15 cellular contexts compared by ENCODE assay signal in the genomic region with DNA sequence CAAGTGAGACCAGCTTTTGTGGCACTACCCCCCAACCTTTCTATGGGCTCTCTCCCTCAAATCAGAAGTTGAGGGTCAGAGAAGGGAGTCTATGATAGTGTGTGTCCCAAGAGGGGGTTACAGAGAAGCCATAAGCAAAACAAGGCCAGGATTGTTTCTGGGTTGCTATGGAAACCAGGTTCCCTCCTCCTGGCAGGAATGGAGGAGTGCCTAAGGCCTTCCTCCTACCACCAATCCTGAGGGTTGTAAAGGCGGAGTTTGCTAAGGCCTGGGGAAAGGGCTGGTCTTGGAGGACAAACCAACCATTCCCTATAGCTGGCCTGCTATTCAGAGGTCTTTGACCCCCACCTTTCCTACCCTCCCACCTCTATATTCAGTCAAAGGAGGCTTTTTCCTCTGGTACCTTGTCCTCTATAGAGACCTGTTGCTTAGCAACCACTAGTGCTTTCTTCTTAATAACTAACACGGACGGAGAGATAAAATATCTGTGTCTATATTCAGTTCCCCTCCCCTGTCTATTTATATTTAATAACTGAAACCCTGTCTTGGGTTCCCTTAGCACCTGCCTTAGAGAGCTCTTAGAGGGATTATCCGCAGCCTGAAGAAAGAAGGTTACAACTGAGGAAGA. TPM values are rescaled to one million over a fixed set of nuclear protein-coding genes. Genes with fewer than 3 reads are reported as not detected.
DNase-seq lines count a peak whose midpoint lies in the region; ATAC-seq, FAIRE-seq and TF ChIP-seq lines count a peak whose summit lies in the region.
"Had no signal": no experiment of that assay in that cellular context is flagged by ENCODE, and none has a peak within 500 bp of the region (broad histone marks: within the 10 kb centered on the region; RNA-seq: fewer than 3 reads in every experiment).

No MANE protein-coding gene starts in this region.

- H3K36me3 ChIP-seq in H7 (replicated peaks; ENCODE audit: control insufficient read depth, insufficient read depth, low read length): no peaks in the 10 kb centered on the region; the same call in 1 of the 2 replicates
- H3K36me3 ChIP-seq in iPS DF 6.9 (ENCODE audit: control insufficient read depth, insufficient read depth, low read length): no peaks in the 10 kb centered on the region
- H3K36me3 ChIP-seq: ovary had no signal

- TF ChIP-seq CTCF in A549 (IDR thresholded peaks at IDR 0.05): no peak

- CTCF ChIA-PET in A549 (lab: Yijun Ruan, JAX): interaction anchor here (0.5 to 11.3 kb wide), 9 partner anchors 8 to 120 kb away, joined by 3 to 118 read pairs (median 6); no protein-coding TSS in a partner anchor

- TF ChIP-seq RAD21 in A549 (conservative IDR thresholded peaks at IDR 0.05 in 1 of 2, IDR thresholded peaks at IDR 0.05 in 1 of 2): no peak

- H3K27me3 ChIP-seq in H7 (ENCODE audit: control insufficient read depth, insufficient read depth, low read length) (no peaks in the 10 kb centered on the region), iPS DF 6.9 (ENCODE audit: control insufficient read depth, insufficient read depth, low read length) (no peaks in the 10 kb centered on the region)
- H3K27me3 ChIP-seq: ovary had no signal

- no peak overlapping the region for H3K4me2 ChIP-seq in A549

- no peaks in the 10 kb centered on the region for H3K9me3 ChIP-seq in A549
- no peaks in the 10 kb centered on the region for H3K9me3 ChIP-seq in iPS DF 6.9 (ENCODE audit: control insufficient read depth, insufficient read depth, low read length)
- H3K9me3 ChIP-seq: ovary had no signal

- H3K27ac ChIP-seq in A549 (no peak overlapping the region), iPS DF 6.9 (ENCODE audit: low read length) (no peak overlapping the region)
- H3K27ac ChIP-seq: ovary had no signal

- ATAC-seq in A549: peak; percentile 33 to 60; a peak in 3 of 6 replicates
- ATAC-seq in GM21447 (IDR thresholded peaks at IDR 0.05; ENCODE audit: unreplicated experiment): no peak
- ATAC-seq: activated CD4-positive, alpha-beta T cell treated with anti-CD3 and anti-CD28 coated beads for 36 hours had no signal

- 90% methylated on average over 4 of the region's 4 CpGs for WGBS in A549 (ENCODE audit: missing lambda C conversion rate)
- WGBS in iPS DF 6.9 (ENCODE audit: insufficient coverage, insufficient read length): no CpG with 5 or more reads among the region's 4 CpGs

- in situ Hi-C loops in ACHN (cut with HindIII; ENCODE audit: low pct_ligation_motif_present, low pct_unique_long_range_greater_than_20kb, low sequenced_read_pairs): no loop called here

- no peaks in the 10 kb centered on the region for H3K4me1 ChIP-seq in A549
- no peaks in the 10 kb centered on the region; the same call in 1 of the 2 replicates for H3K4me1 ChIP-seq in iPS DF 6.9 (ENCODE audit: control insufficient read depth, insufficient read depth, low read length)

- FAIRE-seq in A549 (lab: Jason Lieb, UNC): no peak
- no peak for FAIRE-seq in GM12891 (lab: Jason Lieb, UNC)

- POLR2A ChIA-PET in A549 (lab: Yijun Ruan, JAX): interaction anchor here (0.6 kb wide), 1 partner anchor 15 kb away, joined by 3 read pairs; no protein-coding TSS in a partner anchor

- no peak overlapping the region for H3K4me3 ChIP-seq in A549
- no peak overlapping the region for H3K4me3 ChIP-seq in H7 (ENCODE audit: insufficient read depth, low read depth, low read length)
- H3K4me3 ChIP-seq in iPS DF 6.9 (ENCODE audit: low read length): no peak overlapping the region
- H3K4me3 ChIP-seq: ovary had no signal

- DNase-seq in A549 (ENCODE audit: low read depth in 1 of 2, low spot score in 1 of 2) (peak in 1 of 2 experiments; percentile 36), H7 (peak; percentile 91), NCI-H2227 treated with DMSO at 0.1 percent for 48 hours (lab: John Stamatoyannopoulos, UW) (peak; percentile 42), iPS DF 6.9 (ENCODE audit: low read depth, low spot score) (peak; percentile 92), ACHN (no peak), GM12891 (ENCODE audit: insufficient read length, low spot score) (no peak)
- no peak for DNase-seq in stimulated activated CD4-positive, alpha-beta T cell treated with anti-CD3 and anti-CD28 coated beads, Interleukin-2, amount 100 ng/mL, for 24 hours
- DNase-seq: activated CD4-positive, alpha-beta T cell treated with anti-CD3 and anti-CD28 coated beads for 36 hours; GDM1; stimulated activated CD4-positive, alpha-beta T cell treated with anti-CD3 and anti-CD28 coated beads, Interleukin-15, amount 100 ng/mL, for 24 hours had no signal

- TF ChIP-seq POLR2A in A549 (IDR thresholded peaks at IDR 0.05; ENCODE audit: low read length) (no peak), GM12891 (IDR thresholded peaks at IDR 0.05; ENCODE audit: low read depth, low read length) (no peak)

- no peak for TF ChIP-seq EP300 in A549 (IDR thresholded peaks at IDR 0.05)

TF ChIP-seq in A549, 52 proteins besides CTCF, POLR2A, EP300 and RAD21:
- no peak for TF ChIP-seq HOXB13 (CRISPR knock-in tag; IDR thresholded peaks at IDR 0.05; ENCODE audit: low read depth)
- TF ChIP-seq ZNF302 (CRISPR knock-in tag; IDR thresholded peaks at IDR 0.05): no peak
- TF ChIP-seq HOXA7 (CRISPR knock-in tag; IDR thresholded peaks at IDR 0.05): no peak
- TF ChIP-seq CHD2 (IDR thresholded peaks at IDR 0.05; ENCODE audit: low read length, partially characterized antibody): no peak
- TF ChIP-seq EHF (CRISPR knock-in tag; IDR thresholded peaks at IDR 0.05): no peak
- TF ChIP-seq HEYL (CRISPR knock-in tag; IDR thresholded peaks at IDR 0.05): no peak
- TF ChIP-seq FOSB (CRISPR knock-in tag; IDR thresholded peaks at IDR 0.05): no peak
- no peak for TF ChIP-seq HDAC2 (IDR thresholded peaks at IDR 0.05)
- TF ChIP-seq, protein P1, sequence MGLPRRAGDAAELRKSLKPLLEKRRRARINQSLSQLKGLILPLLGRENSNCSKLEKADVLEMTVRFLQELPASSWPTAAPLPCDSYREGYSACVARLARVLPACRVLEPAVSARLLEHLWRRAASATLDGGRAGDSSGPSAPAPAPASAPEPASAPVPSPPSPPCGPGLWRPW (IDR thresholded peaks at IDR 0.05): no peak
- TF ChIP-seq, protein P2, sequence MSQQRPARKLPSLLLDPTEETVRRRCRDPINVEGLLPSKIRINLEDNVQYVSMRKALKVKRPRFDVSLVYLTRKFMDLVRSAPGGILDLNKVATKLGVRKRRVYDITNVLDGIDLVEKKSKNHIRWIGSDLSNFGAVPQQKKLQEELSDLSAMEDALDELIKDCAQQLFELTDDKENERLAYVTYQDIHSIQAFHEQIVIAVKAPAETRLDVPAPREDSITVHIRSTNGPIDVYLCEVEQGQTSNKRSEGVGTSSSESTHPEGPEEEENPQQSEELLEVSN (IDR thresholded peaks at IDR 0.05; ENCODE audit: borderline replicate concordance, low read depth): no peak
- TF ChIP-seq TP53 (CRISPR knock-in tag; IDR thresholded peaks at IDR 0.05): no peak
- TF ChIP-seq FOXS1 (CRISPR knock-in tag; IDR thresholded peaks at IDR 0.05): no peak
- no peak for TF ChIP-seq BHLHE40 (IDR thresholded peaks at IDR 0.05; ENCODE audit: low read depth, low read length)
- no peak for TF ChIP-seq SMC3 (IDR thresholded peaks at IDR 0.05)

TF ChIP-seq in GM12891, 5 proteins besides CTCF, POLR2A, EP300 and RAD21:
- TF ChIP-seq SPI1 (IDR thresholded peaks at IDR 0.05; ENCODE audit: low read depth, low read length): no peak
- no peak for TF ChIP-seq TAF1 (IDR thresholded peaks at IDR 0.05; ENCODE audit: low read depth, low read length)
- no peak for TF ChIP-seq POU2F2 (IDR thresholded peaks at IDR 0.05; ENCODE audit: low read depth, low read length)
- no peak for TF ChIP-seq POLR2AphosphoS5 (IDR thresholded peaks at IDR 0.05; ENCODE audit: low read depth, low read length)
- no peak for TF ChIP-seq PAX5 (IDR thresholded peaks at IDR 0.05; ENCODE audit: insufficient read depth, low read length, severe bottlenecking)

RNA-seq across cellular contexts. Expression of a gene that starts 43.4 kb away (rescaled TPM):
- polyA plus RNA-seq in A549 (2011; rRNA removed) (not detected in 2 replicates), A549 (2017; fragmentation: RNase III; extraction: RNeasy Plus Mini Kit Qiagen cat#74134 plus additional on column Dnase treatment) (not detected in 3 replicates)
- not detected in 2 replicates for polyA plus RNA-seq in A549 (2012; cell fraction: cytosol; rRNA removed)
- polyA plus RNA-seq in A549 (2012; cell fraction: nucleus; rRNA removed): 0.02 and 0.04 TPM in 2 replicates
- not detected in 2 replicates for polyA minus RNA-seq in A549 (2011; rRNA and poly(A)+ RNA removed)
- total RNA-seq in H7 (2014; rRNA removed; shearing (Covaris generic)): not detected in 2 replicates
- 0.05 TPM for polyA plus RNA-seq in GM12891 (2012; ENCODE audit: low read depth, missing spikeins)
- total RNA-seq: activated CD4-positive, alpha-beta T cell treated with anti-CD3 and anti-CD28 coated beads for 36 hours; activated T-helper 2 cell treated with anti-CD3 and anti-CD28 coated beads, Interferon-gamma antibody, Interleukin-2, Interleukin-4, amounts not matched to agents 10 μg/mL and 5 μg/mL and 100 μg/mL, durations not matched to agents 14 hours and 24 hours and 36 hours; LHCN-M2; lung microvascular endothelial cell; ovary had no signal
- polyA plus RNA-seq: ovary had no signal

Comparison
In these comparisons a context has a peak if more than half of its experiments do, and no peak if none do; other contexts are left out.
1. DNase-seq: peak in H7 (single experiment), NCI-H2227 treated with DMSO at 0.1 percent for 48 hours (single experiment) and iPS DF 6.9 (single experiment); none in ACHN (single experiment), GM12891 (single experiment) and stimulated activated CD4-positive, alpha-beta T cell treated with anti-CD3 and anti-CD28 coated beads, Interleukin-2, amount 100 ng/mL, for 24 hours (0 of 2).